Comparison of ENCODE assay signal across 2 cellular contexts in the genomic region with DNA sequence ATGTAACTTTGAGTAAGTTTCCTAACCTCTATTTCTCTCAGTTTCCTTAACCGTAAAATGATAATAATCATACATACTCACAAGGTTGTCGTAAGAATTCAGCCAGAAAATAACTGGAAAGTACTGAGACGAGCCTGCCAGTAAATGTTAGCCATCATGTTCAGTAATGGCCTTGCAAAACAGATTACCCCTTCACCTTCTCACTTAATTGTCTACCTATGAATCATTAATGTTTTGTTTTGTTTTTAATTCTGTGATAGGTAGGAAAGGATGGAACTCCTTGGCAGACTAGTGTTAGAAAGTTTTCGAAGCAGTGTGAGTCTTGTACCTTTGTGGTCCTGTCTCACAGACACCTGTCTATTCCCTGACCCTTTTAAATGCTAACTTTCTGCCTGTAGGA.
TF ChIP-seq lines count a peak whose summit lies in the region.

No MANE protein-coding gene starts in this region.

TF ChIP-seq in IMR-90, 13 proteins besides CTCF, POLR2A, EP300 and RAD21:
- TF ChIP-seq CHD1 (IDR thresholded peaks at IDR 0.05; ENCODE audit: low read depth, low read length) (no peak), BHLHE40 (IDR thresholded peaks at IDR 0.05; ENCODE audit: low read depth, low read length) (no peak), FOS (IDR thresholded peaks at IDR 0.05; ENCODE audit: low read depth, low read length) (no peak), MXI1 (IDR thresholded peaks at IDR 0.05; ENCODE audit: borderline replicate concordance, low read depth, low read length) (no peak)
- TF ChIP-seq, protein P1, sequence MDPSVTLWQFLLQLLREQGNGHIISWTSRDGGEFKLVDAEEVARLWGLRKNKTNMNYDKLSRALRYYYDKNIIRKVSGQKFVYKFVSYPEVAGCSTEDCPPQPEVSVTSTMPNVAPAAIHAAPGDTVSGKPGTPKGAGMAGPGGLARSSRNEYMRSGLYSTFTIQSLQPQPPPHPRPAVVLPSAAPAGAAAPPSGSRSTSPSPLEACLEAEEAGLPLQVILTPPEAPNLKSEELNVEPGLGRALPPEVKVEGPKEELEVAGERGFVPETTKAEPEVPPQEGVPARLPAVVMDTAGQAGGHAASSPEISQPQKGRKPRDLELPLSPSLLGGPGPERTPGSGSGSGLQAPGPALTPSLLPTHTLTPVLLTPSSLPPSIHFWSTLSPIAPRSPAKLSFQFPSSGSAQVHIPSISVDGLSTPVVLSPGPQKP (IDR thresholded peaks at IDR 0.05; ENCODE audit: borderline replicate concordance, low read depth, low read length): no peak

TF ChIP-seq in SK-N-SH, 30 proteins besides CTCF, POLR2A, EP300 and RAD21:
- TF ChIP-seq RXRA (IDR thresholded peaks at IDR 0.05; ENCODE audit: borderline replicate concordance, low read depth): no peak
- no peak for TF ChIP-seq FOXJ3 (CRISPR knock-in tag; IDR thresholded peaks at IDR 0.05)
- TF ChIP-seq RFX5 (IDR thresholded peaks at IDR 0.05; ENCODE audit: low read length): no peak
- TF ChIP-seq, protein P2, sequence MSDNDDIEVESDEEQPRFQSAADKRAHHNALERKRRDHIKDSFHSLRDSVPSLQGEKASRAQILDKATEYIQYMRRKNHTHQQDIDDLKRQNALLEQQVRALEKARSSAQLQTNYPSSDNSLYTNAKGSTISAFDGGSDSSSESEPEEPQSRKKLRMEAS (IDR thresholded peaks at IDR 0.05; ENCODE audit: low read depth): no peak
- TF ChIP-seq MEF2A (IDR thresholded peaks at IDR 0.05; ENCODE audit: borderline replicate concordance, low read depth): no peak
- no peak for TF ChIP-seq TAF1 (IDR thresholded peaks at IDR 0.05; ENCODE audit: borderline replicate concordance, low read depth, low read length)
- TF ChIP-seq, protein P3, sequence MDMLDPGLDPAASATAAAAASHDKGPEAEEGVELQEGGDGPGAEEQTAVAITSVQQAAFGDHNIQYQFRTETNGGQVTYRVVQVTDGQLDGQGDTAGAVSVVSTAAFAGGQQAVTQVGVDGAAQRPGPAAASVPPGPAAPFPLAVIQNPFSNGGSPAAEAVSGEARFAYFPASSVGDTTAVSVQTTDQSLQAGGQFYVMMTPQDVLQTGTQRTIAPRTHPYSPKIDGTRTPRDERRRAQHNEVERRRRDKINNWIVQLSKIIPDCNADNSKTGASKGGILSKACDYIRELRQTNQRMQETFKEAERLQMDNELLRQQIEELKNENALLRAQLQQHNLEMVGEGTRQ (IDR thresholded peaks at IDR 0.05; ENCODE audit: borderline replicate concordance, low read depth, low read length): no peak
- TF ChIP-seq, protein P4, sequence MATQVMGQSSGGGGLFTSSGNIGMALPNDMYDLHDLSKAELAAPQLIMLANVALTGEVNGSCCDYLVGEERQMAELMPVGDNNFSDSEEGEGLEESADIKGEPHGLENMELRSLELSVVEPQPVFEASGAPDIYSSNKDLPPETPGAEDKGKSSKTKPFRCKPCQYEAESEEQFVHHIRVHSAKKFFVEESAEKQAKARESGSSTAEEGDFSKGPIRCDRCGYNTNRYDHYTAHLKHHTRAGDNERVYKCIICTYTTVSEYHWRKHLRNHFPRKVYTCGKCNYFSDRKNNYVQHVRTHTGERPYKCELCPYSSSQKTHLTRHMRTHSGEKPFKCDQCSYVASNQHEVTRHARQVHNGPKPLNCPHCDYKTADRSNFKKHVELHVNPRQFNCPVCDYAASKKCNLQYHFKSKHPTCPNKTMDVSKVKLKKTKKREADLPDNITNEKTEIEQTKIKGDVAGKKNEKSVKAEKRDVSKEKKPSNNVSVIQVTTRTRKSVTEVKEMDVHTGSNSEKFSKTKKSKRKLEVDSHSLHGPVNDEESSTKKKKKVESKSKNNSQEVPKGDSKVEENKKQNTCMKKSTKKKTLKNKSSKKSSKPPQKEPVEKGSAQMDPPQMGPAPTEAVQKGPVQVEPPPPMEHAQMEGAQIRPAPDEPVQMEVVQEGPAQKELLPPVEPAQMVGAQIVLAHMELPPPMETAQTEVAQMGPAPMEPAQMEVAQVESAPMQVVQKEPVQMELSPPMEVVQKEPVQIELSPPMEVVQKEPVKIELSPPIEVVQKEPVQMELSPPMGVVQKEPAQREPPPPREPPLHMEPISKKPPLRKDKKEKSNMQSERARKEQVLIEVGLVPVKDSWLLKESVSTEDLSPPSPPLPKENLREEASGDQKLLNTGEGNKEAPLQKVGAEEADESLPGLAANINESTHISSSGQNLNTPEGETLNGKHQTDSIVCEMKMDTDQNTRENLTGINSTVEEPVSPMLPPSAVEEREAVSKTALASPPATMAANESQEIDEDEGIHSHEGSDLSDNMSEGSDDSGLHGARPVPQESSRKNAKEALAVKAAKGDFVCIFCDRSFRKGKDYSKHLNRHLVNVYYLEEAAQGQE (IDR thresholded peaks at IDR 0.05; ENCODE audit: low read depth, low read length): no peak
- TF ChIP-seq GATA2 (CRISPR knock-in tag; IDR thresholded peaks at IDR 0.05): no peak
- no peak for TF ChIP-seq CHD2 (IDR thresholded peaks at IDR 0.05; ENCODE audit: low read length, partially characterized antibody)
- no peak for TF ChIP-seq EZH2phosphoT487 (IDR thresholded peaks at IDR 0.05; ENCODE audit: borderline replicate concordance, low read depth)
- TF ChIP-seq, protein P5, sequence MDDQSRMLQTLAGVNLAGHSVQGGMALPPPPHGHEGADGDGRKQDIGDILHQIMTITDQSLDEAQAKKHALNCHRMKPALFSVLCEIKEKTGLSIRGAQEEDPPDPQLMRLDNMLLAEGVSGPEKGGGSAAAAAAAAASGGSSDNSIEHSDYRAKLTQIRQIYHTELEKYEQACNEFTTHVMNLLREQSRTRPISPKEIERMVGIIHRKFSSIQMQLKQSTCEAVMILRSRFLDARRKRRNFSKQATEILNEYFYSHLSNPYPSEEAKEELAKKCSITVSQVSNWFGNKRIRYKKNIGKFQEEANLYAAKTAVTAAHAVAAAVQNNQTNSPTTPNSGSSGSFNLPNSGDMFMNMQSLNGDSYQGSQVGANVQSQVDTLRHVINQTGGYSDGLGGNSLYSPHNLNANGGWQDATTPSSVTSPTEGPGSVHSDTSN (IDR thresholded peaks at IDR 0.05): no peak
- no peak for TF ChIP-seq ELF1 (IDR thresholded peaks at IDR 0.05)
- no peak for TF ChIP-seq POLR2AphosphoS5 (IDR thresholded peaks at IDR 0.05; ENCODE audit: low read depth, low read length)
- TF ChIP-seq RCOR1 (IDR thresholded peaks at IDR 0.05; ENCODE audit: low read length): no peak
- TF ChIP-seq TEAD4 (IDR thresholded peaks at IDR 0.05; ENCODE audit: borderline replicate concordance, insufficient read depth): no peak
- TF ChIP-seq, protein P6, sequence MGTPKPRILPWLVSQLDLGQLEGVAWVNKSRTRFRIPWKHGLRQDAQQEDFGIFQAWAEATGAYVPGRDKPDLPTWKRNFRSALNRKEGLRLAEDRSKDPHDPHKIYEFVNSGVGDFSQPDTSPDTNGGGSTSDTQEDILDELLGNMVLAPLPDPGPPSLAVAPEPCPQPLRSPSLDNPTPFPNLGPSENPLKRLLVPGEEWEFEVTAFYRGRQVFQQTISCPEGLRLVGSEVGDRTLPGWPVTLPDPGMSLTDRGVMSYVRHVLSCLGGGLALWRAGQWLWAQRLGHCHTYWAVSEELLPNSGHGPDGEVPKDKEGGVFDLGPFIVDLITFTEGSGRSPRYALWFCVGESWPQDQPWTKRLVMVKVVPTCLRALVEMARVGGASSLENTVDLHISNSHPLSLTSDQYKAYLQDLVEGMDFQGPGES (IDR thresholded peaks at IDR 0.05; ENCODE audit: low read depth, low read length): no peak
- TF ChIP-seq YY1 (IDR thresholded peaks at IDR 0.05; ENCODE audit: low read depth): no peak
